9 cellular contexts compared by ENCODE assay signal in the genomic region with DNA sequence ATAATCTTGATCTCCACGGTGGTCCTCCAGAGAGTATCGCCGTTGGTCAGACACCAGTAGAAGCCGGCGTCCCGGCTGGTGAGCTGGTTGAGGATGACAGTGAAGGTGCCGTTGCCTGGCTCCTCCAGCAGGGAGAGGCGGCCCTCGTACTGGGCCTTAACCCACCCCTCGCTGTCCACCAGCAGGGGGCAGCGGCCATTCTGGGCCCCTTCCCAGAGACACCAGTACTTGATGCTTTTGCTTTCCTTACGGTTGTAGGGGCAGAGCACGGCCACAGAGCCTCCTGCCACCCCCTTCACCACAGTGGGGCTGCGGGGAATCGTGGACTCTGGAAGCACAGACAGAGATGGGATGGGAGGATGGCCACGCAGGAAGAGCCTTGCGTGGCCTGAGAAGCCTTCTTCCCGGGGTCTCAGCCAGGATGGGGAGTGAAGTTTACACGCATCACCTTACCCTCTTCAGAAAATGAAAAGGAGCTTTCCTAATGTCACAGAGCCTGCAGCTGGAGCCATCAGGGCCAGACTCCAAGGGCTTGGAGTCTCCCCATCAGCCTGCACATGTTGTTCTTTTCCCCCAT. TPM values are rescaled to one million over a fixed set of nuclear protein-coding genes. Genes with fewer than 3 reads are reported as not detected.
DNase-seq lines count a peak whose midpoint lies in the region; ATAC-seq lines count a peak whose summit lies in the region.
"Had no signal": no experiment of that assay in that cellular context is flagged by ENCODE, and none has a peak within 500 bp of the region (broad histone marks: within the 10 kb centered on the region; RNA-seq: fewer than 3 reads in every experiment).

No MANE protein-coding gene starts in this region.

- peak; percentile 77 for ATAC-seq in activated CD8-positive, alpha-beta T cell treated with anti-CD3 and anti-CD28 coated beads, Interleukin-2, amount 10 ng/mL, durations not matched to agents 7 days and 5 days
- no peak for ATAC-seq in HG03457 (IDR thresholded peaks at IDR 0.05; ENCODE audit: unreplicated experiment)
- no peak for ATAC-seq in GM18873 (IDR thresholded peaks at IDR 0.05; ENCODE audit: low FRiP score, unreplicated experiment)

- H3K27ac Mint-ChIP-seq in activated CD8-positive, alpha-beta T cell treated with anti-CD3 and anti-CD28 coated beads, Interleukin-2, amount 10 ng/mL, durations not matched to agents 7 days and 5 days, result no peak overlapping the region

- H3K9me3 Mint-ChIP-seq in activated CD8-positive, alpha-beta T cell treated with anti-CD3 and anti-CD28 coated beads, Interleukin-2, amount 10 ng/mL, durations not matched to agents 7 days and 5 days (ENCODE audit: insufficient read depth), result no peaks in the 10 kb centered on the region

- CTCF ChIA-PET in activated CD8-positive, alpha-beta T cell treated with anti-CD3 and anti-CD28 coated beads, Interleukin-2, amount 10 ng/mL, durations not matched to agents 7 days and 5 days (lab: Charles Lee), result interaction anchor here (0.6 to 15.0 kb wide), 36 partner anchors 9 to 740 kb away, joined by 3 to 281 read pairs (median 5); a partner anchor contains a TSS

- DNase-seq in DMS53 (lab: John Stamatoyannopoulos, UW) (peak; percentile 84), KG1 (lab: John Stamatoyannopoulos, UW) (peak; percentile 19), head of caudate nucleus (peak in 28 of 42 donors; percentile 9 to 70 (median 32)), NCI-H345 (lab: John Stamatoyannopoulos, UW) (no peak)
- peak; percentile 64 for DNase-seq in activated CD8-positive, alpha-beta T cell treated with anti-CD3 and anti-CD28 coated beads, Interleukin-2, amount 10 ng/mL, durations not matched to agents 7 days and 5 days
- DNase-seq in stimulated activated CD4-positive, alpha-beta T cell treated with anti-CD3 and anti-CD28 coated beads, TNF-alpha, amount 100 ng/mL, for 48 hours (ENCODE audit: low read depth in 3 of 3), result peak in 2 of 3 donors; percentile 37 to 42

- H3K4me3 Mint-ChIP-seq in activated CD8-positive, alpha-beta T cell treated with anti-CD3 and anti-CD28 coated beads, Interleukin-2, amount 10 ng/mL, durations not matched to agents 7 days and 5 days, result no peak overlapping the region

- POLR2A ChIA-PET in activated CD8-positive, alpha-beta T cell treated with anti-CD3 and anti-CD28 coated beads, Interleukin-2, amount 10 ng/mL, durations not matched to agents 7 days and 5 days (lab: Charles Lee), result interaction anchor here (0.6 kb wide), 1 partner anchor 46 kb away, joined by 3 read pairs; no protein-coding TSS in a partner anchor

- H3K36me3 Mint-ChIP-seq in activated CD8-positive, alpha-beta T cell treated with anti-CD3 and anti-CD28 coated beads, Interleukin-2, amount 10 ng/mL, durations not matched to agents 7 days and 5 days (ENCODE audit: low read depth), result no peaks in the 10 kb centered on the region

- intact Hi-C loops in head of caudate nucleus (cut with DNase I), result no loop called here

- peaks cover 2% of the 10 kb centered on the region for H3K27me3 Mint-ChIP-seq in activated CD8-positive, alpha-beta T cell treated with anti-CD3 and anti-CD28 coated beads, Interleukin-2, amount 10 ng/mL, durations not matched to agents 7 days and 5 days (ENCODE audit: low read depth)

- H3K4me1 Mint-ChIP-seq in activated CD8-positive, alpha-beta T cell treated with anti-CD3 and anti-CD28 coated beads, Interleukin-2, amount 10 ng/mL, durations not matched to agents 7 days and 5 days (ENCODE audit: low read depth), result peaks cover 34% of the 10 kb centered on the region

RNA-seq across cellular contexts. Expression of a gene that starts 10.7 kb away (rescaled TPM):
- not detected for total RNA-seq in activated CD8-positive, alpha-beta T cell treated with anti-CD3 and anti-CD28 coated beads, Interleukin-2, amount 10 ng/mL, durations not matched to agents 7 days and 5 days
- total RNA-seq: NCI-H460 had no signal

RNA-seq across cellular contexts. Expression of a gene that starts 13.8 kb away (rescaled TPM):
- total RNA-seq in activated CD8-positive, alpha-beta T cell treated with anti-CD3 and anti-CD28 coated beads, Interleukin-2, amount 10 ng/mL, durations not matched to agents 7 days and 5 days, result 10 to 100 TPM; 51.5 to 56.8 TPM
- total RNA-seq: NCI-H460 had no signal

RNA-seq across cellular contexts. Expression of a gene that starts 34.7 kb away (rescaled TPM):
- total RNA-seq in activated CD8-positive, alpha-beta T cell treated with anti-CD3 and anti-CD28 coated beads, Interleukin-2, amount 10 ng/mL, durations not matched to agents 7 days and 5 days, result not detected
- total RNA-seq: NCI-H460 had no signal

RNA-seq across cellular contexts. Expression of a gene that starts 38.3 kb away (rescaled TPM):
- not detected for total RNA-seq in activated CD8-positive, alpha-beta T cell treated with anti-CD3 and anti-CD28 coated beads, Interleukin-2, amount 10 ng/mL, durations not matched to agents 7 days and 5 days
- total RNA-seq: NCI-H460 had no signal
